In genomic region chr12:93029091-93029490, GRCh38 we compare ENCODE assay signal across 21 cellular contexts.
"Had no signal": no experiment of that assay in that cellular context is flagged by ENCODE, and none has a peak within 500 bp of the region (broad histone marks: within the 10 kb centered on the region; RNA-seq: fewer than 3 reads in every experiment).

No MANE protein-coding gene starts in this region.

- H3K27me3 ChIP-seq: ovary, spleen, tibial artery, upper lobe of left lung, vagina had no signal

- H3K27ac Mint-ChIP-seq: immature natural killer cell; natural killer cell; progenitor cell of endocrine pancreas; stimulated activated memory B cell treated with anti-CD40 and anti-IgM and Interleukin-4, amounts not matched to agents 10 μg/mL and 1 μg/mL and 100 μg/mL, for 72 hours; stimulated activated naive CD8-positive, alpha-beta T cell treated with anti-CD3 and anti-CD28 coated beads, Interleukin-15, Interleukin-2, amounts not matched to agents 100 ng/mL and 50 ng/mL, for 24 hours had no signal

- H3K36me3 ChIP-seq: ovary, spleen, tibial artery, upper lobe of left lung, vagina had no signal

- H3K9me3 ChIP-seq: mucosa of descending colon, ovary, spleen, tibial artery, upper lobe of left lung, vagina had no signal

- FAIRE-seq: frontal cortex, keratinocyte had no signal

- H3K4me3 Mint-ChIP-seq: immature natural killer cell; natural killer cell; neural crest cell; stimulated activated memory B cell treated with anti-CD40 and anti-IgM and Interleukin-4, amounts not matched to agents 10 μg/mL and 1 μg/mL and 100 μg/mL, for 72 hours; stimulated activated naive CD8-positive, alpha-beta T cell treated with anti-CD3 and anti-CD28 coated beads, Interleukin-15, Interleukin-2, amounts not matched to agents 100 ng/mL and 50 ng/mL, for 24 hours had no signal

- H3K4me3 ChIP-seq: coronary artery, mucosa of descending colon, ovary, spleen, tibial artery, upper lobe of left lung, vagina had no signal

- H3K36me3 Mint-ChIP-seq: immature natural killer cell; natural killer cell; stimulated activated memory B cell treated with anti-CD40 and anti-IgM and Interleukin-4, amounts not matched to agents 10 μg/mL and 1 μg/mL and 100 μg/mL, for 72 hours had no signal

- ATAC-seq: mucosa of descending colon; natural killer cell; sciatic nerve; stimulated activated memory B cell treated with anti-CD40 and anti-IgM and Interleukin-4, amounts not matched to agents 10 μg/mL and 1 μg/mL and 100 μg/mL, for 72 hours had no signal

- H3K4me1 Mint-ChIP-seq: immature natural killer cell; natural killer cell; stimulated activated memory B cell treated with anti-CD40 and anti-IgM and Interleukin-4, amounts not matched to agents 10 μg/mL and 1 μg/mL and 100 μg/mL, for 72 hours had no signal

- H3K9me3 Mint-ChIP-seq: immature natural killer cell; natural killer cell; neural crest cell; stimulated activated memory B cell treated with anti-CD40 and anti-IgM and Interleukin-4, amounts not matched to agents 10 μg/mL and 1 μg/mL and 100 μg/mL, for 72 hours; stimulated activated naive CD8-positive, alpha-beta T cell treated with anti-CD3 and anti-CD28 coated beads, Interleukin-15, Interleukin-2, amounts not matched to agents 100 ng/mL and 50 ng/mL, for 24 hours had no signal

- H3K4me1 ChIP-seq: spleen, upper lobe of left lung, vagina had no signal

- H3K27me3 Mint-ChIP-seq: progenitor cell of endocrine pancreas; stimulated activated memory B cell treated with anti-CD40 and anti-IgM and Interleukin-4, amounts not matched to agents 10 μg/mL and 1 μg/mL and 100 μg/mL, for 72 hours had no signal

- DNase-seq: effector CD4-positive, alpha-beta T cell; immature natural killer cell; mucosa of descending colon; natural killer cell; nucleus accumbens; ovary; spleen; stimulated activated CD4-positive, alpha-beta T cell treated with anti-CD3 and anti-CD28 coated beads, Interleukin-15, amount 100 ng/mL, for 24 hours; stimulated activated CD4-positive, alpha-beta T cell treated with anti-CD3 and anti-CD28 coated beads, Interleukin-1b, Interleukin-23, amount 100 ng/mL, for 48 hours; stimulated activated CD4-positive, alpha-beta T cell treated with anti-CD3 and anti-CD28 coated beads, Interleukin-4, amount 100 ng/mL, for 24 hours; tibial artery had no signal

- H3K27ac ChIP-seq: coronary artery, ovary, spleen, tibial artery, upper lobe of left lung, vagina had no signal
